In the genomic region with DNA sequence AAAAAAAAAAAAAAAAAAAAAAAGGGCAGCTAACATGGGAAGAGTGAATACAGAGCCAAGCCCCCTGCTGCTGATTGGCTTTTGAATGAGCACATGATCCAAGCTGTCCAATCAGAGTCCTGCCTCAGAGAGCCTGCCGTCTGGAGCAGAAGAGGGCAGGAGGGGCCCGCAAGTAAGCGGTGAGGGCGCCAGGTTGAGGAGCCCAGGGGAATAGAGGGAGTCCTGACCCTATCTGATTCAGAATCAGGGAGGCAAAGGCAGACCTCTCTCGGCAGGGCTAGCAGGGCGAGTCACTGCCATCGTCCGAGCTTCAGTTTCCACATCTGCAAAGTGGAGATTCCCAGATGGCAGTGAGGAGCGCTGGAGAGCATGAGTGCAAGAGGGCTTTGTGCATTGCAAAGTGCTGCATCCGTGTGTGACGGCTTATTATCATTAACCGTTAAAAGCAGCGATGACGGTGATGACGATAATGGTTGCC, we compare ENCODE assay signal across 9 cellular contexts.
A peak's percentile ranks its signal among the peaks of the same experiment; 100 is the strongest.
DNase-seq lines count a peak whose midpoint lies in the region; ATAC-seq and TF ChIP-seq lines count a peak whose summit lies in the region.
"Had no signal": no experiment of that assay in that cellular context is flagged by ENCODE, and none has a peak within 500 bp of the region (broad histone marks: within the 10 kb centered on the region; RNA-seq: fewer than 3 reads in every experiment).

No MANE protein-coding gene starts in this region.

- TF ChIP-seq CTCF in AG09319 (IDR thresholded peaks at IDR 0.05; ENCODE audit: low read depth, low read length) (no peak), HCT116 (IDR thresholded peaks at IDR 0.05 in 2 of 3, conservative IDR thresholded peaks at IDR 0.05 in 1 of 3; ENCODE audit: borderline replicate concordance in 1 of 3, insufficient read depth in 1 of 3, low read depth in 2 of 3, low read length in 2 of 3) (no peak), gastroesophageal sphincter (IDR thresholded peaks at IDR 0.05) (no peak), upper lobe of right lung (IDR thresholded peaks at IDR 0.05) (no peak)

- no peak overlapping the region for H3K27ac ChIP-seq in HCT116 (ENCODE audit: low read depth, low read length)
- no peak overlapping the region for H3K27ac ChIP-seq in gastroesophageal sphincter
- no peak overlapping the region for H3K27ac ChIP-seq in substantia nigra (ENCODE audit: low read depth, low read length, poor library complexity, severe bottlenecking)
- no peak overlapping the region for H3K27ac ChIP-seq in upper lobe of right lung
- H3K27ac ChIP-seq: cardiac muscle cell had no signal

- TF ChIP-seq RAD21 in HCT116 (IDR thresholded peaks at IDR 0.05; ENCODE audit: low read depth), result no peak

- no peaks in the 10 kb centered on the region for H3K36me3 ChIP-seq in HCT116 (ENCODE audit: control insufficient read depth in 1 of 2, insufficient read depth in 2 of 2, low read length in 2 of 2)
- H3K36me3 ChIP-seq in gastroesophageal sphincter, result peaks cover 0 to 16% of the 10 kb centered on the region in 2 donors
- no peaks in the 10 kb centered on the region for H3K36me3 ChIP-seq in upper lobe of right lung
- H3K36me3 ChIP-seq: cardiac muscle cell had no signal

- no TSS peak for BruUV-seq in HCT116 (replicated peaks; lab: Mats Ljungman, UMichigan)

- peak overlapping the region in 1 of 2 experiments; percentile 20; a peak in 2 of 4 replicates for H3K4me3 ChIP-seq in HCT116 (replicated peaks in 1 of 2; ENCODE audit: low read depth in 1 of 2, low read length in 2 of 2)
- H3K4me3 ChIP-seq in gastroesophageal sphincter, result no peak overlapping the region
- H3K4me3 ChIP-seq in upper lobe of right lung, result no peak overlapping the region
- H3K4me3 ChIP-seq: cardiac muscle cell had no signal

- RAD21 ChIA-PET in HCT116 (lab: Charles Lee; ENCODE audit: low non-redundant PET in 1 of 2, low total read pairs in 2 of 2, uncharacterized antibody in 2 of 2, unreplicated experiment in 2 of 2), result no interaction called here

- DNase-seq in AG09319 (ENCODE audit: extremely low read depth, low read depth), result peak; percentile 69
- peak; percentile 80 for DNase-seq in HCT116 (ENCODE audit: low read depth, low spot score)
- peak; percentile 86 for DNase-seq in RPMI8226
- DNase-seq in substantia nigra (lab: John Stamatoyannopoulos, UW), result no peak
- DNase-seq in stimulated activated CD8-positive, alpha-beta memory T cell treated with anti-CD3 and anti-CD28 coated beads, Interleukin-4, amount 100 ng/mL, for 48 hours, result no peak
- no peak for DNase-seq in upper lobe of right lung

- H4K20me1 ChIP-seq in HCT116 (ENCODE audit: insufficient read depth), result no peaks in the 10 kb centered on the region

- peak overlapping the region; percentile 10 for H3K9ac ChIP-seq in HCT116 (ENCODE audit: low read length)

- POLR2A ChIA-PET in HCT116 (lab: Charles Lee), result interaction anchor here (0.5 kb wide), 1 partner anchor 21 kb away, joined by 3 read pairs; no protein-coding TSS in a partner anchor

- intact Hi-C loops in HCT116 (cut with micrococcal nuclease), result no loop called here
- intact Hi-C loops in upper lobe of right lung (cut with DNase I), result no loop called here

- H3K79me2 ChIP-seq in HCT116 (ENCODE audit: insufficient read depth, low read length), result no peaks in the 10 kb centered on the region

- TF ChIP-seq POLR2A in HCT116 (IDR thresholded peaks at IDR 0.05; ENCODE audit: borderline replicate concordance, extremely low read depth, insufficient read depth, insufficient read length) (no peak), gastroesophageal sphincter (IDR thresholded peaks at IDR 0.05) (no peak)

- no peak for TF ChIP-seq EP300 in gastroesophageal sphincter (IDR thresholded peaks at IDR 0.05)

- ATAC-seq in HCT116 (peak; percentile 85), gastroesophageal sphincter (peak; percentile 17), GM18511 (IDR thresholded peaks at IDR 0.05; ENCODE audit: unreplicated experiment) (no peak), upper lobe of right lung (no peak)

- H3K4me1 ChIP-seq in HCT116 (ENCODE audit: control insufficient read depth in 1 of 2, insufficient read depth in 2 of 2, low read length in 2 of 2) (peaks cover 36 to 59% of the 10 kb centered on the region in 2 experiments), gastroesophageal sphincter (peaks cover 0 to 19% (median 0%) of the 10 kb centered on the region in 3 donors), upper lobe of right lung (peaks cover 7% of the 10 kb centered on the region)

- H3K27me3 ChIP-seq in HCT116 (ENCODE audit: insufficient read depth, low read length) (no peaks in the 10 kb centered on the region), gastroesophageal sphincter (peaks cover 10% of the 10 kb centered on the region), upper lobe of right lung (no peaks in the 10 kb centered on the region)

- 80 to 94% methylated on average over 10 to 13 of the region's 15 CpGs for WGBS in gastroesophageal sphincter (ENCODE audit: low coverage in 1 of 2), 2 donors

- H3K9me2 ChIP-seq in HCT116 (ENCODE audit: insufficient read depth), result no peaks in the 10 kb centered on the region

- H3K9me3 ChIP-seq in HCT116 (ENCODE audit: control insufficient read depth in 1 of 2, insufficient read depth in 1 of 2, low read depth in 1 of 2, low read length in 2 of 2), result no peaks in the 10 kb centered on the region
- H3K9me3 ChIP-seq in gastroesophageal sphincter, result no peaks in the 10 kb centered on the region
- H3K9me3 ChIP-seq in upper lobe of right lung, result no peaks in the 10 kb centered on the region

- H3K4me2 ChIP-seq in HCT116 (ENCODE audit: low read length), result peak overlapping the region; percentile 79

- no peak overlapping the region for H2AFZ ChIP-seq in HCT116 (ENCODE audit: low read depth, low read length, poor library complexity, severe bottlenecking)

- CTCF ChIA-PET in HCT116 (lab: Charles Lee), result interaction anchor here (0.6 kb wide), 1 partner anchor 262 kb away, joined by 4 read pairs; no protein-coding TSS in a partner anchor

TF ChIP-seq in HCT116, 20 proteins besides CTCF, POLR2A, EP300 and RAD21:
- no peak for TF ChIP-seq EZH2 (IDR thresholded peaks at IDR 0.05)
- peak; percentile 54; the same call in 1 of the 2 replicates for TF ChIP-seq SP1 (IDR thresholded peaks at IDR 0.05; ENCODE audit: low read depth)
- peak; percentile 32; the same call in 1 of the 2 replicates for TF ChIP-seq POLR2AphosphoS5 (IDR thresholded peaks at IDR 0.05; ENCODE audit: low read depth, low read length)

Comparison
In these comparisons a context has a peak if more than half of its experiments do, and no peak if none do; other contexts are left out.
1. DNase-seq: peak in AG09319 (single experiment), HCT116 (single experiment) and RPMI8226 (single experiment); none in substantia nigra (0 of 49), stimulated activated CD8-positive, alpha-beta memory T cell treated with anti-CD3 and anti-CD28 coated beads, Interleukin-4, amount 100 ng/mL, for 48 hours (single experiment) and upper lobe of right lung (single experiment).
2. ATAC-seq: peak in HCT116 (single experiment) and gastroesophageal sphincter (single experiment); none in GM18511 (single experiment) and upper lobe of right lung (single experiment).